In the genomic region with DNA sequence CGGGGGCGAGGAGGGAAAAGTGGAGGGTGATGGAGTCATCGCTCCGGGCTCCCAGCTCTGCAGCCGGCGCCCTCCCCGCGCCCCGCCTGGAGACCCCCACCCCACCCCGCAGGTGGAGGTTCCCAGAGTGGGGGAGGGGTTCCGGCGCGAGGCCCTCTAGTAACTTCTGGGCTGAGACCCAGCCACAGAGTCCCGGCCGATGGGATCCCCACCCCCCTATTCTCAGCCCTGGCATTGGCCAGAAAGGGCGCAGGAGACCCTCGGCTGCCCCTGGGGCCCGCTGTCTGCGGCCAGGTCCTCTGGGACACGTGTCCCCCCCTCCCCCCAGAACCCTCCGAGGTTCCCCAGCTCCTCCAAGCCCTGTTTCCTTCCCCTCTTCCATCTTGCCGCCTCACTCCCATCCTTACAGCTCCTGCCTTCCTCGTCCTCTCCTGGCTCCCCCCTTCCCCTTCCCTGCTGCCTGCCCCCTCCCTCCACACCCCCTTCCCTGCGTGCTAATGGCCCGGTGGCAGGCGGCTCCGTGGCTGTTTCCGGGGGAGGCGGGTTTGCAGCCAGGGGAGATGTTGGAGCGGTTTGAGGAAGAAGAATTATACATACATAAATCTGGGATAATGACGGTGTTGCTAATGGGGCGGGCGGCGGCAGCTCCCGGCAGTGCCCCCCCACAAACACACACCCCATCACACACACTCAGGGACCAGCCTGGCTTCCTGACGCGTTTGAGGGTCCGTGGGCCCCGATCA, we compare ENCODE assay signal across 8 cellular contexts. TPM values are rescaled to one million over a fixed set of nuclear protein-coding genes. Genes with fewer than 3 reads are reported as not detected.
A peak's percentile ranks its signal among the peaks of the same experiment; 100 is the strongest.
DNase-seq lines count a peak whose midpoint lies in the region; ATAC-seq and TF ChIP-seq lines count a peak whose summit lies in the region.
"Not testable (repeated sequence)": the region's sequence is repeated elsewhere in the genome, so short reads cannot be mapped to it uniquely, and the experiment has no call there.

No MANE protein-coding gene starts in this region.

- H3K4me1 ChIP-seq in HCT116 (ENCODE audit: control insufficient read depth in 1 of 2, insufficient read depth in 2 of 2, low read length in 2 of 2), result peaks cover 6 to 17% of the 10 kb centered on the region in 2 experiments; a peak in 3 of 4 replicates
- H3K4me1 ChIP-seq in cardiac muscle cell (ENCODE audit: low read depth), result not testable (repeated sequence)

- H3K27ac Mint-ChIP-seq in activated CD4-positive, alpha-beta T cell treated with anti-CD3 and anti-CD28 coated beads, Interleukin-2, amount 10 ng/mL, durations not matched to agents 24 days and 14 days, result peak overlapping the region; percentile 63

- TF ChIP-seq RAD21 in HCT116 (IDR thresholded peaks at IDR 0.05; ENCODE audit: low read depth), result not testable (repeated sequence)

- intact Hi-C loops in HCT116 (cut with micrococcal nuclease); activated CD4-positive, alpha-beta T cell treated with anti-CD3 and anti-CD28 coated beads, Interleukin-2, amount 10 ng/mL, durations not matched to agents 24 days and 14 days (cut with micrococcal nuclease): not testable (repeated sequence)

- BruUV-seq in HCT116 (replicated peaks; lab: Mats Ljungman, UMichigan), result not testable (repeated sequence)

- TF ChIP-seq CTCF in AG10803 (conservative IDR thresholded peaks at IDR 0.05; ENCODE audit: low read length); HCT116 (IDR thresholded peaks at IDR 0.05 in 2 of 3, conservative IDR thresholded peaks at IDR 0.05 in 1 of 3; ENCODE audit: borderline replicate concordance in 1 of 3, insufficient read depth in 1 of 3, low read depth in 2 of 3, low read length in 2 of 3); brain microvascular endothelial cell (IDR thresholded peaks at IDR 0.05; ENCODE audit: low read depth, low read length, missing control alignments); cardiac muscle cell (IDR thresholded peaks at IDR 0.05; ENCODE audit: low read depth, low read length): not testable (repeated sequence)

- not testable (repeated sequence) for H3K9me2 ChIP-seq in HCT116 (ENCODE audit: insufficient read depth)

- DNase-seq in AG10803 (ENCODE audit: low read depth) (peak; percentile 3), NCI-H748 (lab: John Stamatoyannopoulos, UW; ENCODE audit: unreplicated experiment) (peak; percentile 59), cardiac muscle cell (ENCODE audit: low read depth in 1 of 2, low spot score in 1 of 2) (peak; percentile 22 to 47), myocyte (ENCODE audit: low read depth) (peak; percentile 5)
- not testable (repeated sequence) for DNase-seq in HCT116 (ENCODE audit: low read depth, low spot score); brain microvascular endothelial cell
- DNase-seq in activated CD4-positive, alpha-beta T cell treated with anti-CD3 and anti-CD28 coated beads, Interleukin-2, amount 10 ng/mL, durations not matched to agents 24 days and 14 days, result peak; percentile 63
- DNase-seq in stimulated activated CD4-positive, alpha-beta T cell treated with anti-CD3 and anti-CD28 coated beads, Interleukin-2, amount 100 ng/mL, for 48 hours, result peak; percentile 18 to 29

- H3K9me3 Mint-ChIP-seq in activated CD4-positive, alpha-beta T cell treated with anti-CD3 and anti-CD28 coated beads, Interleukin-2, amount 10 ng/mL, durations not matched to agents 24 days and 14 days, result not testable (repeated sequence)

- not testable (repeated sequence) for H4K20me1 ChIP-seq in HCT116 (ENCODE audit: insufficient read depth)

- H3K79me2 ChIP-seq in HCT116 (ENCODE audit: insufficient read depth, low read length), result not testable (repeated sequence)

- H3K4me3 Mint-ChIP-seq in activated CD4-positive, alpha-beta T cell treated with anti-CD3 and anti-CD28 coated beads, Interleukin-2, amount 10 ng/mL, durations not matched to agents 24 days and 14 days, result peak overlapping the region; percentile 50

- not testable (repeated sequence) for H3K36me3 Mint-ChIP-seq in activated CD4-positive, alpha-beta T cell treated with anti-CD3 and anti-CD28 coated beads, Interleukin-2, amount 10 ng/mL, durations not matched to agents 24 days and 14 days (ENCODE audit: low read depth)

- peak; percentile 21; the same call in 1 of the 2 replicates for ATAC-seq in HCT116

- H3K27me3 Mint-ChIP-seq in activated CD4-positive, alpha-beta T cell treated with anti-CD3 and anti-CD28 coated beads, Interleukin-2, amount 10 ng/mL, durations not matched to agents 24 days and 14 days, result peaks cover 11% of the 10 kb centered on the region

- H3K9me3 ChIP-seq in HCT116 (ENCODE audit: control insufficient read depth in 1 of 2, insufficient read depth in 1 of 2, low read depth in 1 of 2, low read length in 2 of 2); cardiac muscle cell (ENCODE audit: low read depth): not testable (repeated sequence)

- H3K36me3 ChIP-seq in HCT116 (ENCODE audit: control insufficient read depth in 1 of 2, insufficient read depth in 2 of 2, low read length in 2 of 2); brain microvascular endothelial cell (replicated peaks); cardiac muscle cell: not testable (repeated sequence)

- H2AFZ ChIP-seq in HCT116 (ENCODE audit: low read depth, low read length, poor library complexity, severe bottlenecking), result not testable (repeated sequence)

- RAD21 ChIA-PET in HCT116 (lab: Charles Lee; ENCODE audit: low non-redundant PET in 1 of 2, low total read pairs in 2 of 2, uncharacterized antibody in 2 of 2, unreplicated experiment in 2 of 2), result not testable (repeated sequence)

- H3K9ac ChIP-seq in HCT116 (ENCODE audit: low read length), result peak overlapping the region; percentile 53

- CTCF ChIA-PET in HCT116 (lab: Charles Lee), result not testable (repeated sequence)

- H3K27me3 ChIP-seq in HCT116 (ENCODE audit: insufficient read depth, low read length); brain microvascular endothelial cell (replicated peaks); cardiac muscle cell: not testable (repeated sequence)

- peak overlapping the region; percentile 68 for H3K4me2 ChIP-seq in HCT116 (ENCODE audit: low read length)

- not testable (repeated sequence) for TF ChIP-seq POLR2A in HCT116 (IDR thresholded peaks at IDR 0.05; ENCODE audit: borderline replicate concordance, extremely low read depth, insufficient read depth, insufficient read length)

- POLR2A ChIA-PET in HCT116 (lab: Charles Lee), result not testable (repeated sequence)

- in situ Hi-C loops in brain microvascular endothelial cell (cut with HindIII; ENCODE audit: low pct_ligation_motif_present, low sequenced_read_pairs), result not testable (repeated sequence)

- H3K27ac ChIP-seq in HCT116 (ENCODE audit: low read depth, low read length), result peak overlapping the region; percentile 58
- not testable (repeated sequence) for H3K27ac ChIP-seq in brain microvascular endothelial cell, cardiac muscle cell

- H3K4me1 Mint-ChIP-seq in activated CD4-positive, alpha-beta T cell treated with anti-CD3 and anti-CD28 coated beads, Interleukin-2, amount 10 ng/mL, durations not matched to agents 24 days and 14 days, result peaks cover 13% of the 10 kb centered on the region

- H3K4me3 ChIP-seq in AG10803 (ENCODE audit: low read length) (peak overlapping the region; percentile 47), HCT116 (replicated peaks in 1 of 2; ENCODE audit: low read depth in 1 of 2, low read length in 2 of 2) (peak overlapping the region; percentile 43 to 50), brain microvascular endothelial cell (ENCODE audit: low read depth, low read length) (peak overlapping the region; percentile 41), cardiac muscle cell (peak overlapping the region; percentile 26)

RNA-seq across cellular contexts. Expression of a gene that starts 43.2 kb away (rescaled TPM):
- 88.6 TPM for total RNA-seq in HCT116 (2021; ENCODE audit: unreplicated experiment)
- 47.2 and 54.8 TPM in 2 replicates for polyA plus RNA-seq in HCT116 (2012)
- 14.3 and 17.2 TPM in 2 replicates for total RNA-seq in activated CD4-positive, alpha-beta T cell treated with anti-CD3 and anti-CD28 coated beads, Interleukin-2, amount 10 ng/mL, durations not matched to agents 24 days and 14 days
- 26.6 and 55.8 TPM in 2 replicates for total RNA-seq in cardiac muscle cell
- polyA plus RNA-seq in cardiac muscle cell, result 19.6 and 35.2 TPM in 2 replicates
- 1.1 and 1.8 TPM in 2 replicates for total RNA-seq in myocyte
- 4.4 TPM for polyA plus RNA-seq in myocyte (2012)
